Comparison of ENCODE assay signal across 28 cellular contexts in the genomic region with DNA sequence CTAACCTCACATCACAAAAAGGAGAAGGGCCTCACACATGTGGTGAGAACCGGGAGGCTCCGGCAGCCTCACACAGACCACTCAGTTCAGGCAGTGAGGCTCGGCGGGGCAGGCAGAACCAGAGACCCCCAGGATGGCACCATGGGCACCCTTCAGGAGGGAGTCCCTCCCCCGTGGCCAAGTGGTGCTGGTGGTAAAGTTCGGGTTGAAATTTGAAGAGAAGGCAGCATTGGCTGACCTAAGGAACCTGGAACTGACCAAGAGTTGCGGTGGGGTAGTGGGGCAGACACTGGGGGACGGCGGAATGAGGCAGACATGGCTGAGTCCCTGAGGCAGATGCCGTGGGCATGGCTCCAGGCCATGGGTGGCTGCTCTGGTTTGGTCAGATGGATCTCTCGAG.
"Had no signal": no experiment of that assay in that cellular context is flagged by ENCODE, and none has a peak within 500 bp of the region (broad histone marks: within the 10 kb centered on the region; RNA-seq: fewer than 3 reads in every experiment).

No MANE protein-coding gene starts in this region.

- H3K4me3 ChIP-seq: adrenal gland, body of pancreas, breast epithelium, Peyer's patch, SJSA1 had no signal

- ATAC-seq: activated CD8-positive, alpha-beta memory T cell treated with anti-CD3 and anti-CD28 coated beads, Interleukin-2, amount 10 ng/mL, durations not matched to agents 7 days and 5 days; activated naive CD4-positive, alpha-beta T cell treated with anti-CD3 and anti-CD28 coated beads, Interleukin-2, amount 50 U/mL, for 72 hours; body of pancreas; PC-3 had no signal

- H3K27me3 ChIP-seq: adrenal gland, body of pancreas, breast epithelium, Peyer's patch, SJSA1 had no signal

- H3K27ac ChIP-seq: adrenal gland, body of pancreas, breast epithelium, KMS-11, Peyer's patch, SJSA1 had no signal

- H3K9me3 ChIP-seq: adrenal gland, body of pancreas, breast epithelium, Peyer's patch, SK-N-SH had no signal

- DNase-seq: activated CD4-positive, alpha-beta T cell treated with anti-CD3 and anti-CD28 coated beads, Interleukin-2, amount 10 ng/mL, durations not matched to agents 24 days and 14 days; activated CD4-positive, alpha-beta T cell treated with anti-CD3 and anti-CD28 coated beads, Interleukin-2, amount 50 U/mL, for 4 hours; activated CD8-positive, alpha-beta memory T cell treated with anti-CD3 and anti-CD28 coated beads, Interleukin-2, amount 10 ng/mL, durations not matched to agents 7 days and 5 days; activated gamma-delta T cell treated with Interleukin-2 at 50 U/mL for 16 hours; activated naive CD4-positive, alpha-beta T cell treated with anti-CD3 and anti-CD28 coated beads for 36 hours; activated T-cell treated with anti-CD3 and anti-CD28 coated beads, Interleukin-2, amount 50 U/mL, for 1 hour; body of pancreas; MM.1S; MV-4-11; NCI-H1092; NCI-H1436 treated with DMSO at 0.1 percent for 48 hours; NCI-H1694 treated with DMSO at 0.1 percent for 48 hours; NCI-H2029; NCI-H2171; NCI-H510A; NCI-H526; NCI-H748 treated with DMSO at 0.1 percent for 48 hours; NK-92 treated with Interleukin-12 subunit alpha and Interleukin-12 subunit beta, amount 100 ng/mL, for 24 hours; PC-3; Peyer's patch; RPMI8226; SHP77 treated with DMSO at 0.1 percent for 48 hours; SK-N-SH had no signal

- H3K36me3 ChIP-seq: adrenal gland, breast epithelium, Peyer's patch, SJSA1 had no signal

- H3K4me1 ChIP-seq: adrenal gland, body of pancreas, breast epithelium, Peyer's patch, SJSA1 had no signal
